Comparison of ENCODE assay signal across 23 cellular contexts in genomic region chr20:7291946-7292345, GRCh38.
"Had no signal": no experiment of that assay in that cellular context is flagged by ENCODE, and none has a peak within 500 bp of the region (broad histone marks: within the 10 kb centered on the region; RNA-seq: fewer than 3 reads in every experiment).

No MANE protein-coding gene starts in this region.

- H3K27ac ChIP-seq: body of pancreas, Peyer's patch, RWPE1, SJSA1 had no signal

- H3K9me3 ChIP-seq: body of pancreas, Peyer's patch, SJSA1 had no signal

- DNase-seq: activated CD4-positive, alpha-beta T cell treated with anti-CD3 and anti-CD28 coated beads for 4 hours; activated CD8-positive, alpha-beta memory T cell treated with anti-CD3 and anti-CD28 coated beads, Interleukin-2, amount 50 U/mL, for 4 hours; activated CD8-positive, alpha-beta T cell treated with anti-CD3 and anti-CD28 coated beads for 36 hours; activated gamma-delta T cell treated with Interleukin-2 at 50 U/mL for 16 hours; activated naive CD4-positive, alpha-beta T cell treated with anti-CD3 and anti-CD28 coated beads, Interleukin-2, amount 10 ng/mL, durations not matched to agents 7 days and 5 days; activated naive CD8-positive, alpha-beta T cell treated with anti-CD3 and anti-CD28 coated beads for 36 hours; activated T-cell treated with anti-CD3 and anti-CD28 coated beads, Interleukin-2, amount 50 U/mL, for 72 hours; body of pancreas; Karpas-422; NCI-H1105; NCI-H1436; NCI-H1694 treated with DMSO at 0.1 percent for 48 hours; NCI-H2029 treated with DMSO at 0.1 percent for 48 hours; NCI-H345; NCI-H510A; NCI-H526 treated with DMSO at 0.1 percent for 48 hours; NK-92 treated with Interleukin-12 subunit alpha and Interleukin-12 subunit beta, amount 100 ng/mL, for 24 hours; Peyer's patch; Right ventricle myocardium superior; T-cell; T1000 had no signal

- H3K4me1 ChIP-seq: Peyer's patch, SJSA1 had no signal

- H3K4me3 ChIP-seq: body of pancreas, Peyer's patch, SJSA1 had no signal

- H3K36me3 ChIP-seq: Peyer's patch, SJSA1 had no signal

- H3K27me3 ChIP-seq: body of pancreas, Peyer's patch, SJSA1 had no signal
